In the genomic region with DNA sequence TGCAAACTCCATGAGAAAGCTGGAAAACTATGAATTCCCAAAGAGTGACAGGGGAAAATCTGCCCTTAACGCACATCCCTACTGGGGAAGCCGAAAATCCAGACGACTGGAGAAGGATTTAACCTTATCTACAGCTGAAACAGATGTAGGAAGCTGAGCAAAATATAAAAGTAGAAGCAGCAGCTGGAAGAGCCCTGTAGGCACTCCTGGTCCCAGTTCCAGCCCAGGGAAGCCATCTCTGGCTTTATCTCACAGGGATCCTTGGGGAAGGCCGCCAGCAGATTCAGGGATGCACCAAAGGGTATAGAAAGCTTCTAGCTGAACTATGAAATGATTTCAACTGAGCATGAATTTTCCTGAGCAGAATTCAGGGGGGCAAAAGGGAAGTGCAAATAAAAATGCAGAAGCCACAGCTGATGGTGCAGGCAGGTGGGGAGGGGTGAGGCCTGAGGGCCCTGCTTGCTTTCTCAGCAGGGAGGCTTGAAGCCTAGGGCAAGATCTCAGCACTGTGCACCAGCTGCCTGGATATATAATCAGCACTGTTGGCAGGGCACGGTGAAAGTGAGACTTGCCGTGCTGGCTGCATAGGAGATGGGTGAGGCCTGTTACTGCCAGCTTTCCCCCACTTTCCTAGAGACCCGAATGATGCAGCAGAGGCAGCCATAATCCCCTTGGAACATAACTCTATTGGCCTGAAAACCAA, we compare ENCODE assay signal across 1 cellular context.
TF ChIP-seq lines count a peak whose summit lies in the region.

No MANE protein-coding gene starts in this region.

TF ChIP-seq in H1, 55 proteins besides CTCF, POLR2A, EP300 and RAD21 (continued from another document):
- TF ChIP-seq TAF7 (optimal IDR thresholded peaks at IDR 0.05; ENCODE audit: borderline replicate concordance, low read depth, low read length) (no peak), POU5F1 (IDR thresholded peaks at IDR 0.05; ENCODE audit: low read depth, low read length) (no peak)
TF ChIP-seq in H1: peak in this region for 0.
